Comparison of ENCODE assay signal across 25 cellular contexts in the genomic region with DNA sequence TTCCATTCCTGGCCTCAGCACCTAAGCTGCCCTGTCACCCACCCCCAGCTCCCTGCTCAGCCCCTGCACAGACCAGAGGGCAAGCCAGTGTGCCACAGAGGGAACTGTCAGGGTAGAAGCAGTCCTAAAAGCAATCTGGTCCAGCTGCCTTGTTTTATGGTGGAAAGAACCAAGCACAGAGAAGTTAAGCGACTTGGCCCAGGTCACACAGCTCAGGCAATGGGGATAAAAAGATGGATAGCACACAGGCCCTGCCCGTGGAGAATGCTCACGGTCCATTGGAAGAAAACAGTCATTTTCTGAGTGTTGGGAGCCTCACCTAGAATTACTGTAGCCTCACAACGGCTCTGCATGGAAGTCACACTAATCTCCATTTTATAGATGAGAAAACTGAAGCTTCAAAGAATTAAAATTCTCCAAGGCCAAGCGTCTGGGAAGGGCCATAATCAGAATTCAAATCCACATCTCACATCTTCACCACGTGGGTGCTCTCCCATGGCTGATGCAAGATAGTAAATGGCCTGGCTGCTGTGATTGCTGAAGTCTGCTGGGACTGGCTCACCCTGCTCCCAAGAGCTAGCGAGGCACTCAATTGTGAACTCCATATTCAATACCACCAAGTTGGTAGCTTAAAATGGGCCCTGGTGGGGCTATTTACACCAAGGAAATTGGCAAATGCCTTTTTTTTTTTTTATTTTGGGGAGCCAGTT. TPM values are rescaled to one million over a fixed set of nuclear protein-coding genes. Genes with fewer than 3 reads are reported as not detected.
DNase-seq lines count a peak whose midpoint lies in the region; ATAC-seq and TF ChIP-seq lines count a peak whose summit lies in the region.
"Had no signal": no experiment of that assay in that cellular context is flagged by ENCODE, and none has a peak within 500 bp of the region (broad histone marks: within the 10 kb centered on the region; RNA-seq: fewer than 3 reads in every experiment).

No MANE protein-coding gene starts in this region.

- no peak for ATAC-seq in left cardiac atrium
- ATAC-seq: CD8-positive, alpha-beta T cell had no signal

- no peak overlapping the region for H3K4me3 Mint-ChIP-seq in IgD-negative memory B cell
- H3K4me3 Mint-ChIP-seq: CD8-positive, alpha-beta T cell had no signal

- H3K27me3 ChIP-seq in left ventricle myocardium inferior (ENCODE audit: low read depth) (no peaks in the 10 kb centered on the region), subcutaneous abdominal adipose tissue (ENCODE audit: control insufficient read depth in 5 of 5, insufficient read depth in 4 of 5, low read length in 5 of 5) (no peaks in the 10 kb centered on the region)

- H3K27ac ChIP-seq in left ventricle myocardium inferior (replicated peaks) (peak overlapping the region; percentile 71), subcutaneous abdominal adipose tissue (ENCODE audit: low read depth, low read length) (peak overlapping the region; percentile 75), coronary artery (no peak overlapping the region)
- H3K27ac ChIP-seq: C4-2B, KMS-11, SK-N-MC had no signal

- H3K9me3 Mint-ChIP-seq in IgD-negative memory B cell, result peaks cover 0 to 6% (median 0%) of the 10 kb centered on the region in 3 donors

- no peak overlapping the region for H3K9ac ChIP-seq in subcutaneous abdominal adipose tissue (ENCODE audit: low read length in 5 of 5)
- H3K9ac ChIP-seq: KMS-11 had no signal

- TF ChIP-seq CTCF in left ventricle myocardium inferior (IDR thresholded peaks at IDR 0.05; ENCODE audit: borderline replicate concordance) (no peak), coronary artery (IDR thresholded peaks at IDR 0.05) (no peak)

- no peak for DNase-seq in left ventricle myocardium inferior
- DNase-seq in left cardiac atrium, result no peak
- DNase-seq in dermis blood vessel endothelial cell, result peak; percentile 50
- DNase-seq in DMS 273 (lab: John Stamatoyannopoulos, UW; ENCODE audit: unreplicated experiment), result no peak
- DNase-seq in coronary artery (ENCODE audit: low spot score), result no peak
- DNase-seq: Caco-2; CD8-positive, alpha-beta T cell; DMS 273 treated with DMSO at 0.1 percent for 48 hours; DND-41; H7; MM.1S; NCI-H1048; NCI-H1694; NCI-H2029 treated with DMSO at 0.1 percent for 48 hours; NCI-H226; NCI-H510A; OCI-M1; SIG-M5 had no signal

- H3K27ac Mint-ChIP-seq in IgD-negative memory B cell, result peak overlapping the region in 2 of 3 donors; percentile 16 to 19

- H3K36me3 ChIP-seq in left ventricle myocardium inferior (no peaks in the 10 kb centered on the region), subcutaneous abdominal adipose tissue (ENCODE audit: control insufficient read depth in 5 of 5, insufficient read depth in 5 of 5, low read length in 5 of 5) (no peaks in the 10 kb centered on the region)

- intact Hi-C loops in left ventricle myocardium inferior (cut with micrococcal nuclease), result no loop called here
- intact Hi-C loops in left cardiac atrium (cut with DNase I), result loop anchor here in 1 of 2 donors (10.0 kb wide), 1 partner anchor 378 kb away; a partner anchor contains a TSS

- peaks cover 21 to 32% (median 27%) of the 10 kb centered on the region in 3 donors for H3K4me1 Mint-ChIP-seq in IgD-negative memory B cell

- H3K27me3 Mint-ChIP-seq in IgD-negative memory B cell, result no peaks in the 10 kb centered on the region

- H3K36me3 Mint-ChIP-seq in IgD-negative memory B cell, result peaks cover 2% of the 10 kb centered on the region
- H3K36me3 Mint-ChIP-seq: CD8-positive, alpha-beta T cell had no signal

- H3K9me3 ChIP-seq in left ventricle myocardium inferior (replicated peaks), result peaks cover 8% of the 10 kb centered on the region
- H3K9me3 ChIP-seq in subcutaneous abdominal adipose tissue (ENCODE audit: control insufficient read depth in 5 of 5, low read length in 5 of 5), result peaks cover 0 to 12% (median 5%) of the 10 kb centered on the region in 5 donors
- H3K9me3 ChIP-seq: Caco-2 had no signal

- H3K4me3 ChIP-seq in left ventricle myocardium inferior, result no peak overlapping the region
- no peak overlapping the region for H3K4me3 ChIP-seq in subcutaneous abdominal adipose tissue (ENCODE audit: low read depth in 1 of 5, low read length in 5 of 5)
- no peak overlapping the region for H3K4me3 ChIP-seq in coronary artery
- H3K4me3 ChIP-seq: SK-N-MC had no signal

- H3K4me1 ChIP-seq in left ventricle myocardium inferior (peaks cover 47% of the 10 kb centered on the region), subcutaneous abdominal adipose tissue (ENCODE audit: control insufficient read depth in 5 of 5, insufficient read depth in 5 of 5, low read length in 5 of 5) (peaks cover 9 to 55% (median 43%) of the 10 kb centered on the region in 5 donors)
- H3K4me1 ChIP-seq: Caco-2 had no signal

RNA-seq across cellular contexts. Expression of a gene that starts 26.8 kb away (rescaled TPM):
- total RNA-seq in left ventricle myocardium inferior (0.05 TPM), left cardiac atrium (under 1 TPM; 0.27 to 0.47 TPM), dermis blood vessel endothelial cell (under 0.01 and 0.05 TPM in 2 replicates)
- polyA plus RNA-seq in IgD-negative memory B cell, result not detected
- total RNA-seq: A172, Caco-2 had no signal
- polyA plus RNA-seq: AG04450 had no signal

Comparison
In these comparisons a context has a peak if more than half of its experiments do, and no peak if none do; other contexts are left out.
1. H3K27ac ChIP-seq: peak in left ventricle myocardium inferior (single experiment) and subcutaneous abdominal adipose tissue (single experiment); none in coronary artery (0 of 2).